In genomic region chr17:75456417-75457046, GRCh38 we compare ENCODE assay signal across 8 cellular contexts.
DNase-seq lines count a peak whose midpoint lies in the region; ATAC-seq lines count a peak whose summit lies in the region.

Gene TMEM94 (plus strand): TSS chr17:75456635. CDS start chr17:75471906, 15,271 bp downstream.

- ATAC-seq in HG03442 (IDR thresholded peaks at IDR 0.05; ENCODE audit: unreplicated experiment), result peak; percentile 88

- DNase-seq in Ammon's horn (ENCODE audit: low spot score) (peak; percentile 99), GM19238 (ENCODE audit: insufficient read length, low spot score) (peak; percentile 92), NCI-H524 treated with DMSO at 0.1 percent for 48 hours (lab: John Stamatoyannopoulos, UW) (peak; percentile 99), kidney tubule cell (ENCODE audit: low spot score) (peak; percentile 97)
- DNase-seq in activated CD4-positive, alpha-beta T cell treated with anti-CD3 and anti-CD28 coated beads for 4 hours, result peak; percentile 90 to 91
- peak; percentile 61 to 83 (median 76) for DNase-seq in stimulated activated CD4-positive, alpha-beta T cell treated with anti-CD3 and anti-CD28 coated beads, Interleukin-1b, Interleukin-23, amount 100 ng/mL, for 24 hours (ENCODE audit: low read depth in 4 of 4, low spot score in 1 of 4)

- H3K27ac ChIP-seq in cingulate gyrus (ENCODE audit: low read depth, low read length), result peak within 1 kb of the TSS; percentile 98

Comparison
In these comparisons a context has a peak if more than half of its experiments do, and no peak if none do; other contexts are left out.
1. Peak in every context shown above with its lines: DNase-seq, ATAC-seq and H3K27ac ChIP-seq.